In the genomic region with DNA sequence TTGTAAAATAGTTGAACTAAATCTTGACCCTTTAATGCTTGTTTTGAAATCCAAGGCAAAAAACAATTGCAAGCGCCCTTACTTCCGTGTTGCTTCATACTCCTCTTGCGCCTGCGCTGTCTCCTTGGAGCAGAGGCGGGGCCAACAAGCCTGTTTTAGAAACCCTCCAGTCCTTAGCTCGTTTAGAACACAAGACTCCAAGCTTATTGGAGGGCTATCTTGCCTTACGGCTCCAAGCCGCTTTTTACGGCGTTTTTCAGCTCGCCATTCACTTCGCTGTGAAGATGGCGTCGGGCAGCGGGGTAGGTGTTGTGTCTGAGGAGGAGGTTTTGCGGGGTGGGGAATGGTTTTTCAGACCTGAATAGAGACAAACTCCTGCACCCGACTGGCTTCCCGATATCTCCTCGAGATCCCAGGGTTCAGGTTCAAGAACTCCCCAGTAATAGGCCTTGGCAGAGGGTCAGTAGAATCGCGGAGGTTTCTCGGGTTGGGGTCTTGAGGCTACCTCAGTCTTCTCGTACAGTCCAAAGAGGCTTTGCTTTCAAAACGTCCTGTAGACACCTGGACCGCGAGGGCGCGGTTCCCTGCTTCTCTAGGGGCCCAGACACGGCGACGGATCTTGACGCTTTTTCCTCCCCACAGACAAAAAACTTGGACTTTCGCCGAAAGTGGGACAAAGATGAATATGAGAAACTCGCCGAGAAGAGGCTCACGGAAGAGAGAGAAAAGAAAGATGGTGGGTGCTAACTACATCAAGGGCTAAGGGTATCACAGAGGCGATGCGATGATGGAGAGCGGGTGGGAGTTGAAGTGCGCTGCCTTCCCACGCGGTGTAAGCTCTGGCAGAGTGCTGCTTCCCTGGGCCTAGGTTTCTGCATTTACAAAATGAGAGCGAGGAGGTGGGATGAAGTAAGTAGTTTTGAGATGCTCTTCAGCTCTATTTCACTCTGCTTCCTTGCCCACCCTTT, we compare ENCODE assay signal across 8 cellular contexts. TPM values are rescaled to one million over a fixed set of nuclear protein-coding genes. Genes with fewer than 3 reads are reported as not detected.
DNase-seq lines count a peak whose midpoint lies in the region; ATAC-seq, FAIRE-seq and TF ChIP-seq lines count a peak whose summit lies in the region.

A gene with protein sequence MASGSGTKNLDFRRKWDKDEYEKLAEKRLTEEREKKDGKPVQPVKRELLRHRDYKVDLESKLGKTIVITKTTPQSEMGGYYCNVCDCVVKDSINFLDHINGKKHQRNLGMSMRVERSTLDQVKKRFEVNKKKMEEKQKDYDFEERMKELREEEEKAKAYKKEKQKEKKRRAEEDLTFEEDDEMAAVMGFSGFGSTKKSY (plus strand): TSS at position 271 of the 968 bp plus-strand sequence. CDS start 14 bp downstream, at position 285.

- ATAC-seq in GM18520 (IDR thresholded peaks at IDR 0.05; ENCODE audit: unreplicated experiment) (peak; percentile 97), HG03064 (IDR thresholded peaks at IDR 0.05; ENCODE audit: low read depth, unreplicated experiment) (peak; percentile 91), body of pancreas (peak; percentile 100), sciatic nerve (peak; percentile 100)

- peak within 1 kb of the TSS; percentile 91 for H3K4me3 ChIP-seq in body of pancreas

- no peaks in the 10 kb centered on the region for H3K27me3 ChIP-seq in body of pancreas

- H3K27ac ChIP-seq in 22Rv1 (peak within 1 kb of the TSS; percentile 49), body of pancreas (peak within 1 kb of the TSS; percentile 18 to 81 (median 69))

- DNase-seq in NCI-H2107 treated with DMSO at 0.1 percent for 48 hours (lab: John Stamatoyannopoulos, UW; ENCODE audit: unreplicated experiment) (peak; percentile 76), body of pancreas (peak; percentile 96 to 98 (median 98)), iPS DF 19.7 (ENCODE audit: low read depth, low spot score) (peak; percentile 97), sciatic nerve (ENCODE audit: low spot score) (peak; percentile 96)

- H3K4me1 ChIP-seq in body of pancreas = peaks cover 18% of the 10 kb centered on the region

- H3K9me3 ChIP-seq in body of pancreas = no peaks in the 10 kb centered on the region

- no peak for TF ChIP-seq CTCF in 22Rv1 (IDR thresholded peaks at IDR 0.05)
- no peak for TF ChIP-seq CTCF in body of pancreas (IDR thresholded peaks at IDR 0.05)

- TF ChIP-seq POLR2A in body of pancreas (IDR thresholded peaks at IDR 0.05) = peak in 2 of 3 donors; percentile 77 to 87

- WGBS in body of pancreas, 2 donors = 1% methylated on average over 35 to 44 of the region's 44 CpGs

- peak; percentile 97 for FAIRE-seq in TTC549 (lab: Jason Lieb, UNC)

- peaks cover 6 to 39% of the 10 kb centered on the region in 2 donors for H3K36me3 ChIP-seq in body of pancreas (replicated peaks in 1 of 2; ENCODE audit: insufficient read depth in 1 of 2, low read depth in 2 of 2)

- intact Hi-C loops in body of pancreas (cut with DNase I) (no loop called here), sciatic nerve (cut with DNase I) (no loop called here)

RNA-seq across cellular contexts. Expression of the gene that starts here (rescaled TPM):
- total RNA-seq in body of pancreas (10 to 100 TPM; 16.1 to 27.0 TPM), sciatic nerve (36.9 TPM)

Comparison
In these comparisons a context has a peak if more than half of its experiments do, and no peak if none do; other contexts are left out.
1. Peak in every context shown above with its lines: DNase-seq, ATAC-seq, H3K4me3 ChIP-seq and H3K27ac ChIP-seq.